ENCODE assay signal across 1 cellular context in the genomic region with DNA sequence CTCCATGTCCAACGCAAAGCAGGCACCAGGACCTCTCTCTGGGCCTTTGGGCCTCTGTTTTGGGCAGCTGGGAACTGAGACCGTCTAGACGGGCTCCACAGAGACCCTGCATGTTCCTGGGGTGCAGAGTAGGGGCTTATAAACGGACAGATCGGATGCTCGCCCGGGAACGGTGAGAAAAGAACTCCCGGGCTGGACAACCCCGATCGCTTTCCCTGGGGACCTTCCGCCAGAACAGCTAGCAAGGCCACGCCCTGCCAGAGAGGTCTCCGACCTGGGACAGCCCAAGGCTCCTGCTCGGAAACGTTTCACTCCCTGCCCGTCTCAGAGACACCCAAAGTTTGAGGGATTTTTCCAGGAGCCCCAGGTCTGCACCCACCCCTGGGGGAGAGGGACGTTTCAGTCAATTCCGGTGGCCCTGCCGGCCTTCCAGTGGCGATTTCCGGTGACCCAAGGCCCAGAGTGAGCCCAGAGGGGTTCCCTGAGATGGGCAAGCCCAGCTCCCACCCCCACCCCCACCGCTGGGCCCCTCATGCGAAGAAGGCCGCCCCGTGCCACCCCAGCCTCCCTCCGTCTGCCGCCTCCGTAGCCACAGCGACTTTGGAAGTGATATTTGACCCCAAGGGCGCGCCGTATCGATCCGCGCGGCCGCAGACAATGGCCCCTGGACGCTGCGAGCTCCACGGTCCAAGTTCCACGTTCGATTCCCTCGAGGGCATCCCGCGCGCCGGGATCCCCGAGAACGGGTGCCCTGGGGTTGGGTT.
TF ChIP-seq lines count a peak whose summit lies in the region.

No MANE protein-coding gene starts in this region.

TF ChIP-seq in HEK293, 187 proteins besides CTCF, POLR2A, EP300 and RAD21 (continued from another document):
- TF ChIP-seq, protein P1, sequence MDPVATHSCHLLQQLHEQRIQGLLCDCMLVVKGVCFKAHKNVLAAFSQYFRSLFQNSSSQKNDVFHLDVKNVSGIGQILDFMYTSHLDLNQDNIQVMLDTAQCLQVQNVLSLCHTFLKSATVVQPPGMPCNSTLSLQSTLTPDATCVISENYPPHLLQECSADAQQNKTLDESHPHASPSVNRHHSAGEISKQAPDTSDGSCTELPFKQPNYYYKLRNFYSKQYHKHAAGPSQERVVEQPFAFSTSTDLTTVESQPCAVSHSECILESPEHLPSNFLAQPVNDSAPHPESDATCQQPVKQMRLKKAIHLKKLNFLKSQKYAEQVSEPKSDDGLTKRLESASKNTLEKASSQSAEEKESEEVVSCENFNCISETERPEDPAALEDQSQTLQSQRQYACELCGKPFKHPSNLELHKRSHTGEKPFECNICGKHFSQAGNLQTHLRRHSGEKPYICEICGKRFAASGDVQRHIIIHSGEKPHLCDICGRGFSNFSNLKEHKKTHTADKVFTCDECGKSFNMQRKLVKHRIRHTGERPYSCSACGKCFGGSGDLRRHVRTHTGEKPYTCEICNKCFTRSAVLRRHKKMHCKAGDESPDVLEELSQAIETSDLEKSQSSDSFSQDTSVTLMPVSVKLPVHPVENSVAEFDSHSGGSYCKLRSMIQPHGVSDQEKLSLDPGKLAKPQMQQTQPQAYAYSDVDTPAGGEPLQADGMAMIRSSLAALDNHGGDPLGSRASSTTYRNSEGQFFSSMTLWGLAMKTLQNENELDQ (tag by site-specific recombination; IDR thresholded peaks at IDR 0.05; ENCODE audit: low read depth) = no peak
- TF ChIP-seq, protein P2, sequence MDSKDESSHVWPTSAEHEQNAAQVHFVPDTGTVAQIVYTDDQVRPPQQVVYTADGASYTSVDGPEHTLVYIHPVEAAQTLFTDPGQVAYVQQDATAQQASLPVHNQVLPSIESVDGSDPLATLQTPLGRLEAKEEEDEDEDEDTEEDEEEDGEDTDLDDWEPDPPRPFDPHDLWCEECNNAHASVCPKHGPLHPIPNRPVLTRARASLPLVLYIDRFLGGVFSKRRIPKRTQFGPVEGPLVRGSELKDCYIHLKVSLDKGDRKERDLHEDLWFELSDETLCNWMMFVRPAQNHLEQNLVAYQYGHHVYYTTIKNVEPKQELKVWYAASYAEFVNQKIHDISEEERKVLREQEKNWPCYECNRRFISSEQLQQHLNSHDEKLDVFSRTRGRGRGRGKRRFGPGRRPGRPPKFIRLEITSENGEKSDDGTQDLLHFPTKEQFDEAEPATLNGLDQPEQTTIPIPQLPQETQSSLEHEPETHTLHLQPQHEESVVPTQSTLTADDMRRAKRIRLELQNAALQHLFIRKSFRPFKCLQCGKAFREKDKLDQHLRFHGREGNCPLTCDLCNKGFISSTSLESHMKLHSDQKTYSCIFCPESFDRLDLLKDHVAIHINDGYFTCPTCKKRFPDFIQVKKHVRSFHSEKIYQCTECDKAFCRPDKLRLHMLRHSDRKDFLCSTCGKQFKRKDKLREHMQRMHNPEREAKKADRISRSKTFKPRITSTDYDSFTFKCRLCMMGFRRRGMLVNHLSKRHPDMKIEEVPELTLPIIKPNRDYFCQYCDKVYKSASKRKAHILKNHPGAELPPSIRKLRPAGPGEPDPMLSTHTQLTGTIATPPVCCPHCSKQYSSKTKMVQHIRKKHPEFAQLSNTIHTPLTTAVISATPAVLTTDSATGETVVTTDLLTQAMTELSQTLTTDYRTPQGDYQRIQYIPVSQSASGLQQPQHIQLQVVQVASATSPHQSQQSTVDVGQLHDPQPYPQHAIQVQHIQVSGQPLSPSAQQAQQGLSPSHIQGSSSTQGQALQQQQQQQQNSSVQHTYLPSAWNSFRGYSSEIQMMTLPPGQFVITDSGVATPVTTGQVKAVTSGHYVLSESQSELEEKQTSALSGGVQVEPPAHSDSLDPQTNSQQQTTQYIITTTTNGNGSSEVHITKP (tag by site-specific recombination; IDR thresholded peaks at IDR 0.05) = peak; percentile 65
- no peak for TF ChIP-seq ZNF544 (tag by site-specific recombination; IDR thresholded peaks at IDR 0.05)
- TF ChIP-seq ZNF155 (tag by site-specific recombination; IDR thresholded peaks at IDR 0.05) = no peak
- TF ChIP-seq YY2 (tag by site-specific recombination; IDR thresholded peaks at IDR 0.05) = no peak
- no peak for TF ChIP-seq ZNF423 (tag by site-specific recombination; IDR thresholded peaks at IDR 0.05)
- TF ChIP-seq ZFP3 (tag by site-specific recombination; IDR thresholded peaks at IDR 0.05; ENCODE audit: low read depth) = no peak
- TF ChIP-seq ZBTB21 (tag by site-specific recombination; IDR thresholded peaks at IDR 0.05) = no peak
- TF ChIP-seq SCRT2 (tag by site-specific recombination; IDR thresholded peaks at IDR 0.05) = no peak
- TF ChIP-seq ZNF785 (tag by site-specific recombination; IDR thresholded peaks at IDR 0.05) = no peak
- TF ChIP-seq MEIS1 (CRISPR knock-in tag; IDR thresholded peaks at IDR 0.05; ENCODE audit: borderline replicate concordance) = no peak
- no peak for TF ChIP-seq ZNF324 (tag by site-specific recombination; IDR thresholded peaks at IDR 0.05)
- no peak for TF ChIP-seq ZNF175 (tag by site-specific recombination; IDR thresholded peaks at IDR 0.05)
- no peak for TF ChIP-seq TRIM28 (IDR thresholded peaks at IDR 0.05; ENCODE audit: borderline replicate concordance, low read length)
- TF ChIP-seq, protein P3, sequence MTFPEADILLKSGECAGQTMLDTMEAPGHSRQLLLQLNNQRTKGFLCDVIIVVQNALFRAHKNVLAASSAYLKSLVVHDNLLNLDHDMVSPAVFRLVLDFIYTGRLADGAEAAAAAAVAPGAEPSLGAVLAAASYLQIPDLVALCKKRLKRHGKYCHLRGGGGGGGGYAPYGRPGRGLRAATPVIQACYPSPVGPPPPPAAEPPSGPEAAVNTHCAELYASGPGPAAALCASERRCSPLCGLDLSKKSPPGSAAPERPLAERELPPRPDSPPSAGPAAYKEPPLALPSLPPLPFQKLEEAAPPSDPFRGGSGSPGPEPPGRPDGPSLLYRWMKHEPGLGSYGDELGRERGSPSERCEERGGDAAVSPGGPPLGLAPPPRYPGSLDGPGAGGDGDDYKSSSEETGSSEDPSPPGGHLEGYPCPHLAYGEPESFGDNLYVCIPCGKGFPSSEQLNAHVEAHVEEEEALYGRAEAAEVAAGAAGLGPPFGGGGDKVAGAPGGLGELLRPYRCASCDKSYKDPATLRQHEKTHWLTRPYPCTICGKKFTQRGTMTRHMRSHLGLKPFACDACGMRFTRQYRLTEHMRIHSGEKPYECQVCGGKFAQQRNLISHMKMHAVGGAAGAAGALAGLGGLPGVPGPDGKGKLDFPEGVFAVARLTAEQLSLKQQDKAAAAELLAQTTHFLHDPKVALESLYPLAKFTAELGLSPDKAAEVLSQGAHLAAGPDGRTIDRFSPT (tag by site-specific recombination; IDR thresholded peaks at IDR 0.05) = 0 out of 2 replicates have a peak, but pooled peaks have one; percentile 42
- no peak for TF ChIP-seq ZNF626 (tag by site-specific recombination; IDR thresholded peaks at IDR 0.05)
- TF ChIP-seq ZNF157 (tag by site-specific recombination; IDR thresholded peaks at IDR 0.05) = no peak
- TF ChIP-seq WT1 (tag by site-specific recombination; IDR thresholded peaks at IDR 0.05) = no peak
- TF ChIP-seq ZNF121 (tag by site-specific recombination; IDR thresholded peaks at IDR 0.05) = no peak
- no peak for TF ChIP-seq ZNF174 (tag by site-specific recombination; IDR thresholded peaks at IDR 0.05)
- no peak for TF ChIP-seq ZNF292 (tag by site-specific recombination; IDR thresholded peaks at IDR 0.05; ENCODE audit: borderline replicate concordance, low read depth)
- no peak for TF ChIP-seq ZNF747 (tag by site-specific recombination; IDR thresholded peaks at IDR 0.05)
- TF ChIP-seq, protein P4, sequence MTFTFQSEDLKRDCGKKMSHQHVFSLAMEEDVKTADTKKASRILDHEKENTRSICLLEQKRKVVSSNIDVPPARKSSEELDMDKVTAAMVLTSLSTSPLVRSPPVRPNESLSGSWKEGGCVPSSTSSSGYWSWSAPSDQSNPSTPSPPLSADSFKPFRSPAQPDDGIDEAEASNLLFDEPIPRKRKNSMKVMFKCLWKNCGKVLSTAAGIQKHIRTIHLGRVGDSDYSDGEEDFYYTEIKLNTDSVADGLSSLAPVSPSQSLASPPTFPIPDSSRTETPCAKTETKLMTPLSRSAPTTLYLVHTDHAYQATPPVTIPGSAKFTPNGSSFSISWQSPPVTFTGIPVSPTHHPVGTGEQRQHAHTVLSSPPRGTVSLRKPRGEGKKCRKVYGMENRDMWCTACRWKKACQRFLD (tag by site-specific recombination; IDR thresholded peaks at IDR 0.05) = no peak
- TF ChIP-seq, protein P5, sequence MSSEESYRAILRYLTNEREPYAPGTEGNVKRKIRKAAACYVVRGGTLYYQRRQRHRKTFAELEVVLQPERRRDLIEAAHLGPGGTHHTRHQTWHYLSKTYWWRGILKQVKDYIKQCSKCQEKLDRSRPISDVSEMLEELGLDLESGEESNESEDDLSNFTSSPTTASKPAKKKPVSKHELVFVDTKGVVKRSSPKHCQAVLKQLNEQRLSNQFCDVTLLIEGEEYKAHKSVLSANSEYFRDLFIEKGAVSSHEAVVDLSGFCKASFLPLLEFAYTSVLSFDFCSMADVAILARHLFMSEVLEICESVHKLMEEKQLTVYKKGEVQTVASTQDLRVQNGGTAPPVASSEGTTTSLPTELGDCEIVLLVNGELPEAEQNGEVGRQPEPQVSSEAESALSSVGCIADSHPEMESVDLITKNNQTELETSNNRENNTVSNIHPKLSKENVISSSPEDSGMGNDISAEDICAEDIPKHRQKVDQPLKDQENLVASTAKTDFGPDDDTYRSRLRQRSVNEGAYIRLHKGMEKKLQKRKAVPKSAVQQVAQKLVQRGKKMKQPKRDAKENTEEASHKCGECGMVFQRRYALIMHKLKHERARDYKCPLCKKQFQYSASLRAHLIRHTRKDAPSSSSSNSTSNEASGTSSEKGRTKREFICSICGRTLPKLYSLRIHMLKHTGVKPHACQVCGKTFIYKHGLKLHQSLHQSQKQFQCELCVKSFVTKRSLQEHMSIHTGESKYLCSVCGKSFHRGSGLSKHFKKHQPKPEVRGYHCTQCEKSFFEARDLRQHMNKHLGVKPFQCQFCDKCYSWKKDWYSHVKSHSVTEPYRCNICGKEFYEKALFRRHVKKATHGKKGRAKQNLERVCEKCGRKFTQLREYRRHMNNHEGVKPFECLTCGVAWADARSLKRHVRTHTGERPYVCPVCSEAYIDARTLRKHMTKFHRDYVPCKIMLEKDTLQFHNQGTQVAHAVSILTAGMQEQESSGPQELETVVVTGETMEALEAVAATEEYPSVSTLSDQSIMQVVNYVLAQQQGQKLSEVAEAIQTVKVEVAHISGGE (tag by site-specific recombination; conservative IDR thresholded peaks at IDR 0.05; ENCODE audit: low read depth) = peak; percentile 47; the same call in 1 of the 2 replicates
- peak; percentile 18; the same call in 1 of the 2 replicates for TF ChIP-seq GLIS2 (tag by site-specific recombination; IDR thresholded peaks at IDR 0.05)
- no peak for TF ChIP-seq ZNF48 (tag by site-specific recombination; IDR thresholded peaks at IDR 0.05)
- TF ChIP-seq, protein P6, sequence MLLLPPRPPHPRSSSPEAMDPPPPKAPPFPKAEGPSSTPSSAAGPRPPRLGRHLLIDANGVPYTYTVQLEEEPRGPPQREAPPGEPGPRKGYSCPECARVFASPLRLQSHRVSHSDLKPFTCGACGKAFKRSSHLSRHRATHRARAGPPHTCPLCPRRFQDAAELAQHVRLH (tag by site-specific recombination; IDR thresholded peaks at IDR 0.05) = no peak
- TF ChIP-seq ZEB2 (tag by site-specific recombination; IDR thresholded peaks at IDR 0.05) = 0 out of 2 replicates have a peak, but pooled peaks have one; percentile 40
- no peak for TF ChIP-seq SETDB1 (IDR thresholded peaks at IDR 0.05; ENCODE audit: insufficient read length, low read length)
- TF ChIP-seq ZNF202 (tag by site-specific recombination; IDR thresholded peaks at IDR 0.05; ENCODE audit: borderline replicate concordance) = no peak
- TF ChIP-seq, protein P7, sequence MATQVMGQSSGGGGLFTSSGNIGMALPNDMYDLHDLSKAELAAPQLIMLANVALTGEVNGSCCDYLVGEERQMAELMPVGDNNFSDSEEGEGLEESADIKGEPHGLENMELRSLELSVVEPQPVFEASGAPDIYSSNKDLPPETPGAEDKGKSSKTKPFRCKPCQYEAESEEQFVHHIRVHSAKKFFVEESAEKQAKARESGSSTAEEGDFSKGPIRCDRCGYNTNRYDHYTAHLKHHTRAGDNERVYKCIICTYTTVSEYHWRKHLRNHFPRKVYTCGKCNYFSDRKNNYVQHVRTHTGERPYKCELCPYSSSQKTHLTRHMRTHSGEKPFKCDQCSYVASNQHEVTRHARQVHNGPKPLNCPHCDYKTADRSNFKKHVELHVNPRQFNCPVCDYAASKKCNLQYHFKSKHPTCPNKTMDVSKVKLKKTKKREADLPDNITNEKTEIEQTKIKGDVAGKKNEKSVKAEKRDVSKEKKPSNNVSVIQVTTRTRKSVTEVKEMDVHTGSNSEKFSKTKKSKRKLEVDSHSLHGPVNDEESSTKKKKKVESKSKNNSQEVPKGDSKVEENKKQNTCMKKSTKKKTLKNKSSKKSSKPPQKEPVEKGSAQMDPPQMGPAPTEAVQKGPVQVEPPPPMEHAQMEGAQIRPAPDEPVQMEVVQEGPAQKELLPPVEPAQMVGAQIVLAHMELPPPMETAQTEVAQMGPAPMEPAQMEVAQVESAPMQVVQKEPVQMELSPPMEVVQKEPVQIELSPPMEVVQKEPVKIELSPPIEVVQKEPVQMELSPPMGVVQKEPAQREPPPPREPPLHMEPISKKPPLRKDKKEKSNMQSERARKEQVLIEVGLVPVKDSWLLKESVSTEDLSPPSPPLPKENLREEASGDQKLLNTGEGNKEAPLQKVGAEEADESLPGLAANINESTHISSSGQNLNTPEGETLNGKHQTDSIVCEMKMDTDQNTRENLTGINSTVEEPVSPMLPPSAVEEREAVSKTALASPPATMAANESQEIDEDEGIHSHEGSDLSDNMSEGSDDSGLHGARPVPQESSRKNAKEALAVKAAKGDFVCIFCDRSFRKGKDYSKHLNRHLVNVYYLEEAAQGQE (tag by site-specific recombination; IDR thresholded peaks at IDR 0.05) = 0 out of 2 replicates have a peak, but pooled peaks have one; percentile 10
- TF ChIP-seq ZNF830 (tag by site-specific recombination; IDR thresholded peaks at IDR 0.05; ENCODE audit: low read depth) = no peak
- no peak for TF ChIP-seq ZFP69B (tag by site-specific recombination; IDR thresholded peaks at IDR 0.05)
- TF ChIP-seq, protein P8, sequence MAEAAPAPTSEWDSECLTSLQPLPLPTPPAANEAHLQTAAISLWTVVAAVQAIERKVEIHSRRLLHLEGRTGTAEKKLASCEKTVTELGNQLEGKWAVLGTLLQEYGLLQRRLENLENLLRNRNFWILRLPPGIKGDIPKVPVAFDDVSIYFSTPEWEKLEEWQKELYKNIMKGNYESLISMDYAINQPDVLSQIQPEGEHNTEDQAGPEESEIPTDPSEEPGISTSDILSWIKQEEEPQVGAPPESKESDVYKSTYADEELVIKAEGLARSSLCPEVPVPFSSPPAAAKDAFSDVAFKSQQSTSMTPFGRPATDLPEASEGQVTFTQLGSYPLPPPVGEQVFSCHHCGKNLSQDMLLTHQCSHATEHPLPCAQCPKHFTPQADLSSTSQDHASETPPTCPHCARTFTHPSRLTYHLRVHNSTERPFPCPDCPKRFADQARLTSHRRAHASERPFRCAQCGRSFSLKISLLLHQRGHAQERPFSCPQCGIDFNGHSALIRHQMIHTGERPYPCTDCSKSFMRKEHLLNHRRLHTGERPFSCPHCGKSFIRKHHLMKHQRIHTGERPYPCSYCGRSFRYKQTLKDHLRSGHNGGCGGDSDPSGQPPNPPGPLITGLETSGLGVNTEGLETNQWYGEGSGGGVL (tag by site-specific recombination; IDR thresholded peaks at IDR 0.05) = peak; percentile 68
- TF ChIP-seq ZNF138 (tag by site-specific recombination; IDR thresholded peaks at IDR 0.05; ENCODE audit: borderline replicate concordance) = no peak
- no peak for TF ChIP-seq ZNF624 (tag by site-specific recombination; IDR thresholded peaks at IDR 0.05)
- TF ChIP-seq ZNF776 (tag by site-specific recombination; IDR thresholded peaks at IDR 0.05; ENCODE audit: borderline replicate concordance) = no peak
- no peak for TF ChIP-seq ZNF416 (tag by site-specific recombination; IDR thresholded peaks at IDR 0.05)
- TF ChIP-seq ZNF112 (tag by site-specific recombination; IDR thresholded peaks at IDR 0.05) = no peak
- no peak; the same call in 1 of the 2 replicates for TF ChIP-seq KLF1 (tag by site-specific recombination; IDR thresholded peaks at IDR 0.05)
